In genomic region chr15:36414670-36415069, GRCh38 we compare ENCODE assay signal across 28 cellular contexts.
DNase-seq lines count a peak whose midpoint lies in the region; ATAC-seq, FAIRE-seq and TF ChIP-seq lines count a peak whose summit lies in the region.
"Had no signal": no experiment of that assay in that cellular context is flagged by ENCODE, and none has a peak within 500 bp of the region (broad histone marks: within the 10 kb centered on the region; RNA-seq: fewer than 3 reads in every experiment).

No MANE protein-coding gene starts in this region.

- no peak for FAIRE-seq in HepG2 (lab: Jason Lieb, UNC)
- FAIRE-seq in astrocyte (lab: Jason Lieb, UNC) = peak; percentile 84
- FAIRE-seq: GM18507 had no signal

- no peaks in the 10 kb centered on the region for H3K27me3 Mint-ChIP-seq in astrocyte (ENCODE audit: low read depth, unreplicated experiment)
- H3K27me3 Mint-ChIP-seq: activated CD4-positive, alpha-beta memory T cell treated with anti-CD3 and anti-CD28 coated beads, Interleukin-2, amount 10 ng/mL, durations not matched to agents 7 days and 5 days; activated T-cell treated with anti-CD3 and anti-CD28 coated beads, Interleukin-2, amount 50 U/mL, for 24 hours; effector memory CD8-positive, alpha-beta T cell had no signal

- H3K36me3 ChIP-seq in HepG2 (replicated peaks in 1 of 2; ENCODE audit: control insufficient read depth in 1 of 2, insufficient read depth in 2 of 2, low read length in 2 of 2) = no peaks in the 10 kb centered on the region
- no peaks in the 10 kb centered on the region for H3K36me3 ChIP-seq in right lobe of liver
- no peaks in the 10 kb centered on the region for H3K36me3 ChIP-seq in astrocyte (ENCODE audit: insufficient read depth, low read length)
- H3K36me3 ChIP-seq: esophagus squamous epithelium, left ventricle myocardium inferior, MG63, SJSA1, stomach had no signal

- H3K36me3 Mint-ChIP-seq in astrocyte (ENCODE audit: low read depth, unreplicated experiment) = no peaks in the 10 kb centered on the region

- 1% methylated on average over 5 of the region's 5 CpGs for WGBS in HepG2 (ENCODE audit: low lambda C conversion rate)
- WGBS in right lobe of liver (ENCODE audit: insufficient coverage, low coverage, low lambda C conversion rate, missing lambda C conversion rate) = 65% methylated on average over 5 of the region's 5 CpGs

- peaks cover 7% of the 10 kb centered on the region for H3K4me1 Mint-ChIP-seq in astrocyte (ENCODE audit: low read depth, unreplicated experiment)
- H3K4me1 Mint-ChIP-seq: activated CD4-positive, alpha-beta memory T cell treated with anti-CD3 and anti-CD28 coated beads, Interleukin-2, amount 10 ng/mL, durations not matched to agents 7 days and 5 days had no signal

- DNase-seq in HepG2 (ENCODE audit: low spot score) (no peak), right lobe of liver (no peak), astrocyte (ENCODE audit: low read depth) (peak; percentile 48), glomerular visceral epithelial cell (ENCODE audit: extremely low spot score) (peak; percentile 7), NCI-H2107 treated with DMSO at 0.1 percent for 48 hours (lab: John Stamatoyannopoulos, UW; ENCODE audit: unreplicated experiment) (no peak), NCI-H1092 (lab: John Stamatoyannopoulos, UW) (no peak), activated gamma-delta T cell treated with Interleukin-2 at 50 U/mL for 16 hours (no peak), posterior cingulate gyrus (no peak)
- DNase-seq: ACHN; activated CD4-positive, alpha-beta memory T cell treated with anti-CD3 and anti-CD28 coated beads, Interleukin-2, amount 10 ng/mL, durations not matched to agents 7 days and 5 days; activated CD4-positive, CD25-positive, alpha-beta regulatory T cell; activated naive CD4-positive, alpha-beta T cell treated with Interleukin-2 at 50 U/mL for 16 hours; activated T-cell treated with anti-CD3 and anti-CD28 coated beads, Interleukin-2, amount 50 U/mL, for 24 hours; amygdala; C1 segment of cervical spinal cord; effector memory CD8-positive, alpha-beta T cell; esophagus squamous epithelium; head of caudate nucleus; left ventricle myocardium inferior; MG63; mucosa of descending colon; NCI-H187; NCI-H345; PC-9; stimulated activated CD4-positive, alpha-beta T cell treated with anti-CD3 and anti-CD28 coated beads, Interleukin-4, amount 100 ng/mL, for 24 hours; stomach had no signal

- H3K9me3 ChIP-seq in HepG2 (ENCODE audit: low read length) (no peaks in the 10 kb centered on the region), right lobe of liver (no peaks in the 10 kb centered on the region), astrocyte (ENCODE audit: insufficient read depth, low read depth, low read length) (no peaks in the 10 kb centered on the region)
- H3K9me3 ChIP-seq: esophagus squamous epithelium, MG63, mucosa of descending colon, SJSA1, stomach had no signal

- peaks cover 2% of the 10 kb centered on the region for H3K9me3 Mint-ChIP-seq in astrocyte (ENCODE audit: unreplicated experiment)
- H3K9me3 Mint-ChIP-seq: activated T-cell treated with anti-CD3 and anti-CD28 coated beads, Interleukin-2, amount 50 U/mL, for 24 hours had no signal

- H3K79me2 ChIP-seq in HepG2 (ENCODE audit: insufficient read depth, low read length) (no peaks in the 10 kb centered on the region), astrocyte (ENCODE audit: insufficient read depth, low read length) (no peaks in the 10 kb centered on the region)

- no peaks in the 10 kb centered on the region for H3K4me1 ChIP-seq in HepG2 (ENCODE audit: insufficient read depth, low read length)
- H3K4me1 ChIP-seq in right lobe of liver = no peaks in the 10 kb centered on the region
- peaks cover 5% of the 10 kb centered on the region for H3K4me1 ChIP-seq in astrocyte (ENCODE audit: insufficient read depth, low read length)
- H3K4me1 ChIP-seq: esophagus squamous epithelium, left ventricle myocardium inferior, stomach had no signal

- TF ChIP-seq POLR2A in HepG2 (IDR thresholded peaks at IDR 0.05; ENCODE audit: insufficient read depth in 1 of 2, low read depth in 2 of 2, low read length in 2 of 2) = no peak
- no peak for TF ChIP-seq POLR2A in right lobe of liver (IDR thresholded peaks at IDR 0.05)

- H3K27ac ChIP-seq in HepG2 (ENCODE audit: extremely low read length, insufficient read depth, low read length) = no peak overlapping the region
- H3K27ac ChIP-seq in right lobe of liver = no peak overlapping the region
- H3K27ac ChIP-seq in astrocyte (ENCODE audit: low read depth, low read length) = no peak overlapping the region
- H3K27ac ChIP-seq: esophagus squamous epithelium, left ventricle myocardium inferior, PC-9, SJSA1, stomach had no signal

- H3K4me3 ChIP-seq in HepG2 (replicated peaks in 1 of 3; ENCODE audit: insufficient read depth in 1 of 3, low read depth in 2 of 3, low read length in 3 of 3) = no peak overlapping the region
- no peak overlapping the region for H3K4me3 ChIP-seq in right lobe of liver
- H3K4me3 ChIP-seq in astrocyte (ENCODE audit: insufficient read depth, low read depth, low read length) = no peak overlapping the region
- H3K4me3 ChIP-seq: esophagus squamous epithelium, left ventricle myocardium inferior, MG63, mucosa of descending colon, PC-9, SJSA1, stomach had no signal

- ATAC-seq in HepG2 = no peak
- ATAC-seq in right lobe of liver = no peak
- ATAC-seq: effector memory CD8-positive, alpha-beta T cell; mucosa of descending colon had no signal

- no peaks in the 10 kb centered on the region for H4K20me1 ChIP-seq in HepG2 (ENCODE audit: insufficient read depth, low read length)
- no peaks in the 10 kb centered on the region for H4K20me1 ChIP-seq in astrocyte (ENCODE audit: insufficient read depth, low read length)

- POLR2A ChIA-PET in HepG2 (lab: Yijun Ruan, JAX) = no interaction called here

- H3K27ac Mint-ChIP-seq in astrocyte (ENCODE audit: unreplicated experiment) = no peak overlapping the region
- H3K27ac Mint-ChIP-seq: activated CD4-positive, alpha-beta memory T cell treated with anti-CD3 and anti-CD28 coated beads, Interleukin-2, amount 10 ng/mL, durations not matched to agents 7 days and 5 days; activated T-cell treated with anti-CD3 and anti-CD28 coated beads, Interleukin-2, amount 50 U/mL, for 24 hours; effector memory CD8-positive, alpha-beta T cell had no signal

- TF ChIP-seq RAD21 in HepG2 (CRISPR knock-in tag; IDR thresholded peaks at IDR 0.05) = no peak

- H3K4me2 ChIP-seq in HepG2 (ENCODE audit: low read depth, low read length) (no peak overlapping the region), astrocyte (ENCODE audit: low read length) (peak overlapping the region; percentile 41)
- H3K4me2 ChIP-seq: PC-9 had no signal

- no peak overlapping the region for H3K4me3 Mint-ChIP-seq in astrocyte (ENCODE audit: unreplicated experiment)
- H3K4me3 Mint-ChIP-seq: activated CD4-positive, alpha-beta memory T cell treated with anti-CD3 and anti-CD28 coated beads, Interleukin-2, amount 10 ng/mL, durations not matched to agents 7 days and 5 days; activated T-cell treated with anti-CD3 and anti-CD28 coated beads, Interleukin-2, amount 50 U/mL, for 24 hours; effector memory CD8-positive, alpha-beta T cell had no signal

- TF ChIP-seq EP300 in HepG2 (IDR thresholded peaks at IDR 0.05; ENCODE audit: low read depth in 2 of 2, low read length in 2 of 2) = no peak
- TF ChIP-seq EP300 in HepG2 (CRISPR knock-in tag; IDR thresholded peaks at IDR 0.05; ENCODE audit: borderline replicate concordance) = no peak

- H3K9ac ChIP-seq in HepG2 (ENCODE audit: insufficient read depth, low read depth, low read length) = no peak overlapping the region
- H3K9ac ChIP-seq in astrocyte (ENCODE audit: low read length) = no peak overlapping the region

- TF ChIP-seq CTCF in HepG2 (CRISPR knock-in tag; IDR thresholded peaks at IDR 0.05) (no peak), right lobe of liver (IDR thresholded peaks at IDR 0.05) (no peak), astrocyte (IDR thresholded peaks at IDR 0.05; ENCODE audit: insufficient read depth, low read depth, low read length) (no peak)

- CTCF ChIA-PET in HepG2 (lab: Yijun Ruan, JAX; ENCODE audit: low intra/inter-chr PET ratio, low total read pairs) = no interaction called here

- in situ Hi-C loops in HepG2 (cut with HindIII; ENCODE audit: extremely low pct_ligation_motif_present, low pct_unique_long_range_greater_than_20kb) = no loop called here

- intact Hi-C loops in HepG2 (cut with micrococcal nuclease; ENCODE audit: unreplicated experiment) = no loop called here
- intact Hi-C loops in right lobe of liver (cut with DNase I) = no loop called here
- intact Hi-C loops in posterior cingulate gyrus (cut with DNase I) = loop anchor here (10.0 kb wide), 1 partner anchor 60 kb away; no protein-coding TSS in a partner anchor

- no TSS peak for BruUV-seq in HepG2 (replicated peaks; lab: Mats Ljungman, UMichigan)

- no peaks in the 10 kb centered on the region; a peak in 2 of 5 replicates for H3K27me3 ChIP-seq in HepG2 (ENCODE audit: control insufficient read depth in 1 of 2, insufficient read depth in 2 of 2, low read length in 2 of 2)
- no peaks in the 10 kb centered on the region for H3K27me3 ChIP-seq in right lobe of liver
- no peaks in the 10 kb centered on the region for H3K27me3 ChIP-seq in astrocyte (ENCODE audit: insufficient read depth, low read length)
- H3K27me3 ChIP-seq: esophagus squamous epithelium, MG63, SJSA1, stomach had no signal

- H2AFZ ChIP-seq in HepG2 (ENCODE audit: low read length) (no peak overlapping the region), astrocyte (ENCODE audit: low read depth, low read length) (peak overlapping the region; percentile 14)
- H2AFZ ChIP-seq: PC-9 had no signal

TF ChIP-seq in HepG2, 621 proteins besides CTCF, POLR2A, EP300 and RAD21:
- TF ChIP-seq GZF1 (CRISPR knock-in tag; IDR thresholded peaks at IDR 0.05) (peak; percentile 89), ZNF549 (CRISPR knock-in tag; IDR thresholded peaks at IDR 0.05) (no peak)
TF ChIP-seq in HepG2: peak in this region for 1.

Comparison
In these comparisons a context has a peak if more than half of its experiments do, and no peak if none do; other contexts are left out.
1. DNase-seq: peak in astrocyte (single experiment) and glomerular visceral epithelial cell (single experiment); none in HepG2 (single experiment), right lobe of liver (0 of 3), NCI-H2107 treated with DMSO at 0.1 percent for 48 hours (single experiment), NCI-H1092 (single experiment), activated gamma-delta T cell treated with Interleukin-2 at 50 U/mL for 16 hours (single experiment) and posterior cingulate gyrus (0 of 10).